ENCODE assay signal across 8 cellular contexts in the genomic region with DNA sequence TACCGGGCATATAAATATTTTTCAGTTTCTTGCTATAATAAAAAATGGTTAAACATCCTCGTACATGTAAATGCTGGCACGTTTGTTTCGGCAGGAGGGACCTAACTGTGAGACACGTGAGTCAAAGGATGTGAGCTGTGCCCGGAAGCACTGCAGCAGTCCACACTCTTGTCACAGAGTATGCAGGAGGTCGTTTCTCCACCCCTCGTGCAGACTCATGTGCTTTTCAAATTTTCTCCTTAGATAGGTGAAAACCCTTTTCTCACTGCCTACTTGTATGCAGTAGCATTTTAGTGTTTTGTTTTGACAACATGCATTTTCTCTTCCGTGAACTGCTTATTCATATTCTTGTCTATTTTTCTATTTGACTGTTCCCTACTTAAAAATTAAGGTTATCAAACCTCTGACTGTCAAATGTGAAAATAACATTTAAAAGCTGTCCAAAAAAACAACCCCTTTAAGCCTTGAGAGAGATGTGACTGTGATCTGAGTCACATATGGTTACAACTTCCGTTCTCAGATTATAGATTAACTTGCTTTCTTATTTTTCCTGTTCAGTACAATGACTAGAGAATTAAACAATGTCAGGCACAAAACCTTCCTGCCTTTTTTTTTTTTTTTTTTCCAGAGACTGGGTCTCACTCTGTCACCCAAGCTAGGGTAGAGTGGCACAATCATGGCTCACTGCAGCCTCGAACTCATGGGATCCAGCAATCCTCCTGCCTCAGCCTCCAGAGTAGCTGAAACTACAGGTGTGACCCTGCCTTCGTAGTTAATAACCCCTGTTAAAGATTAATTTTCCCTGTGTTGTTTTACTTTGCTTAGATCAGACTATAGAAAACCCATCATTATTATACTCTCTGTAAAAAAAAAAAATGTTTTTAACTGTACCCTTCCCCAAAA. TPM values are rescaled to one million over a fixed set of nuclear protein-coding genes. Genes with fewer than 3 reads are reported as not detected.
DNase-seq lines count a peak whose midpoint lies in the region; ATAC-seq and TF ChIP-seq lines count a peak whose summit lies in the region.

No MANE protein-coding gene starts in this region.

- no peak for TF ChIP-seq CTCF in Caco-2 (IDR thresholded peaks at IDR 0.05; ENCODE audit: insufficient read depth in 1 of 2, low read depth in 1 of 2, low read length in 1 of 2, severe bottlenecking in 1 of 2, unreplicated experiment in 1 of 2)

- H3K9me3 ChIP-seq in Caco-2: no peaks in the 10 kb centered on the region

- H3K4me1 ChIP-seq in Caco-2: no peaks in the 10 kb centered on the region

- POLR2A ChIA-PET in Caco-2 (lab: Charles Lee): no interaction called here

- H3K36me3 ChIP-seq in Caco-2 (ENCODE audit: control insufficient read depth, insufficient read depth, low read length): no peaks in the 10 kb centered on the region

- no peak overlapping the region for H3K4me3 Mint-ChIP-seq in Caco-2 (ENCODE audit: unreplicated experiment)

- no peaks in the 10 kb centered on the region for H3K4me1 Mint-ChIP-seq in Caco-2 (ENCODE audit: low read depth, unreplicated experiment)

- CTCF ChIA-PET in Caco-2 (lab: Charles Lee): no interaction called here

- no peaks in the 10 kb centered on the region for H3K27me3 Mint-ChIP-seq in Caco-2 (ENCODE audit: insufficient read depth, unreplicated experiment)

- H3K27me3 ChIP-seq in Caco-2 (replicated peaks; ENCODE audit: control insufficient read depth, insufficient read depth, low read length): no peaks in the 10 kb centered on the region

- H3K9me3 Mint-ChIP-seq in Caco-2 (ENCODE audit: unreplicated experiment): no peaks in the 10 kb centered on the region

- no peaks in the 10 kb centered on the region for H3K36me3 Mint-ChIP-seq in Caco-2 (ENCODE audit: insufficient read depth, unreplicated experiment)

- BruUV-seq in Caco-2 (replicated peaks; lab: Mats Ljungman, UMichigan): no TSS peak

- ATAC-seq in GM21717 (IDR thresholded peaks at IDR 0.05; ENCODE audit: unreplicated experiment): peak; percentile 78

- DNase-seq in EH (ENCODE audit: low read depth): peak; percentile 57
- peak; percentile 46 for DNase-seq in LHCN-M2 (ENCODE audit: low read depth)
- DNase-seq in activated gamma-delta T cell treated with anti-CD3 and anti-CD28 coated beads, Interleukin-2, amount 50 U/mL, for 16 hours (ENCODE audit: low read depth): peak; percentile 2
- DNase-seq in pulmonary artery endothelial cell (ENCODE audit: low read depth, low spot score): peak; percentile 56
- no peak for DNase-seq in NCI-H1930 (lab: John Stamatoyannopoulos, UW)
- no peak for DNase-seq in NCI-H748 treated with DMSO at 0.1 percent for 48 hours (lab: John Stamatoyannopoulos, UW)
- no peak for DNase-seq in Caco-2

- H3K4me3 ChIP-seq in Caco-2 (ENCODE audit: low read depth, low read length): no peak overlapping the region

- intact Hi-C loops in Caco-2 (cut with micrococcal nuclease; ENCODE audit: unreplicated experiment): no loop called here

- no peak overlapping the region for H3K27ac Mint-ChIP-seq in Caco-2 (ENCODE audit: unreplicated experiment)

RNA-seq across cellular contexts. Expression of gene DPY19L1, which starts 45.1 kb away (rescaled TPM):
- total RNA-seq in LHCN-M2 (2014; rRNA removed) (74.4 and 81.7 TPM in 2 replicates), pulmonary artery endothelial cell (77.2 and 104 TPM in 2 replicates), Caco-2 (2022) (8.6 and 12.9 TPM in 2 replicates)
- polyA plus RNA-seq in LHCN-M2 (2012): 16.4 TPM

Comparison
In these comparisons a context has a peak if more than half of its experiments do, and no peak if none do; other contexts are left out.
1. DNase-seq: peak in EH (single experiment), LHCN-M2 (single experiment), activated gamma-delta T cell treated with anti-CD3 and anti-CD28 coated beads, Interleukin-2, amount 50 U/mL, for 16 hours (single experiment) and pulmonary artery endothelial cell (single experiment); none in NCI-H1930 (0 of 2), NCI-H748 treated with DMSO at 0.1 percent for 48 hours (single experiment) and Caco-2 (0 of 2).